ENCODE assay signal across 8 cellular contexts in genomic region chr5:76402880-76403712, GRCh38. TPM values are rescaled to one million over a fixed set of nuclear protein-coding genes. Genes with fewer than 3 reads are reported as not detected.
DNase-seq lines count a peak whose midpoint lies in the region; ATAC-seq, FAIRE-seq and TF ChIP-seq lines count a peak whose summit lies in the region.

IQGAP2 (plus strand) TSS chr5:76403285; CDS start chr5:76403546, 261 bp downstream.

- H3K27ac Mint-ChIP-seq in activated CD8-positive, alpha-beta memory T cell treated with anti-CD3 and anti-CD28 coated beads, Interleukin-2, amount 10 ng/mL, durations not matched to agents 7 days and 5 days: peak within 1 kb of the TSS; percentile 98
- H3K27ac Mint-ChIP-seq in stimulated activated effector memory CD8-positive, alpha-beta T cell treated with anti-CD3 and anti-CD28 coated beads, Interleukin-12 subunit alpha, Interleukin-12 subunit beta, amount 100 ng/mL, for 72 hours: peak within 1 kb of the TSS; percentile 99

- H3K9me3 Mint-ChIP-seq in activated CD8-positive, alpha-beta memory T cell treated with anti-CD3 and anti-CD28 coated beads, Interleukin-2, amount 10 ng/mL, durations not matched to agents 7 days and 5 days (ENCODE audit: low read depth): peaks cover 2% of the 10 kb centered on the region
- no peaks in the 10 kb centered on the region for H3K9me3 Mint-ChIP-seq in stimulated activated effector memory CD8-positive, alpha-beta T cell treated with anti-CD3 and anti-CD28 coated beads, Interleukin-12 subunit alpha, Interleukin-12 subunit beta, amount 100 ng/mL, for 72 hours

- H3K4me1 Mint-ChIP-seq in activated CD8-positive, alpha-beta memory T cell treated with anti-CD3 and anti-CD28 coated beads, Interleukin-2, amount 10 ng/mL, durations not matched to agents 7 days and 5 days: peaks cover 58% of the 10 kb centered on the region
- H3K4me1 Mint-ChIP-seq in stimulated activated effector memory CD8-positive, alpha-beta T cell treated with anti-CD3 and anti-CD28 coated beads, Interleukin-12 subunit alpha, Interleukin-12 subunit beta, amount 100 ng/mL, for 72 hours: peaks cover 47% of the 10 kb centered on the region

- DNase-seq in A549 (ENCODE audit: low read depth in 1 of 2, low spot score in 1 of 2) (peak; percentile 74 to 85), NOMO-1 treated with DMSO at 0.1 percent for 48 hours (lab: John Stamatoyannopoulos, UW; ENCODE audit: unreplicated experiment) (peak; percentile 78), erythroblast (lab: John Stamatoyannopoulos, UW) (peak; percentile 90 to 93), myocyte (ENCODE audit: low read depth) (peak; percentile 24)
- peak; percentile 92 for DNase-seq in activated CD8-positive, alpha-beta memory T cell treated with anti-CD3 and anti-CD28 coated beads, Interleukin-2, amount 10 ng/mL, durations not matched to agents 7 days and 5 days
- DNase-seq in stimulated activated effector memory CD8-positive, alpha-beta T cell treated with anti-CD3 and anti-CD28 coated beads, Interleukin-12 subunit alpha, Interleukin-12 subunit beta, amount 100 ng/mL, for 72 hours (ENCODE audit: low spot score in 2 of 2): peak; percentile 85 to 94

- CTCF ChIA-PET in A549 (lab: Yijun Ruan, JAX): interaction anchor here (0.5 to 6.3 kb wide), 44 partner anchors 9 to 614 kb away, joined by 3 to 54 read pairs (median 4); no protein-coding TSS in a partner anchor
- CTCF ChIA-PET in activated CD8-positive, alpha-beta memory T cell treated with anti-CD3 and anti-CD28 coated beads, Interleukin-2, amount 10 ng/mL, durations not matched to agents 7 days and 5 days (lab: Charles Lee): interaction anchor here (0.7 to 7.2 kb wide), 37 partner anchors 10 to 1066 kb away, joined by 3 to 103 read pairs (median 4); partner anchors contain the start of gene HMGCR

- H3K27ac ChIP-seq in A549: peak within 1 kb of the TSS; percentile 71 to 86

- POLR2A ChIA-PET in A549 (lab: Yijun Ruan, JAX): interaction anchor here (0.7 kb wide), 1 partner anchor 411 kb away, joined by 3 read pairs; no protein-coding TSS in a partner anchor

- peaks cover 26% of the 10 kb centered on the region for H3K36me3 Mint-ChIP-seq in activated CD8-positive, alpha-beta memory T cell treated with anti-CD3 and anti-CD28 coated beads, Interleukin-2, amount 10 ng/mL, durations not matched to agents 7 days and 5 days
- H3K36me3 Mint-ChIP-seq in stimulated activated effector memory CD8-positive, alpha-beta T cell treated with anti-CD3 and anti-CD28 coated beads, Interleukin-12 subunit alpha, Interleukin-12 subunit beta, amount 100 ng/mL, for 72 hours: peaks cover 23% of the 10 kb centered on the region

- H3K27me3 Mint-ChIP-seq in activated CD8-positive, alpha-beta memory T cell treated with anti-CD3 and anti-CD28 coated beads, Interleukin-2, amount 10 ng/mL, durations not matched to agents 7 days and 5 days: peaks cover 3% of the 10 kb centered on the region

- no peak for FAIRE-seq in A549 (lab: Jason Lieb, UNC)

- no peak for TF ChIP-seq EP300 in A549 (IDR thresholded peaks at IDR 0.05)

- TF ChIP-seq RAD21 in A549 (conservative IDR thresholded peaks at IDR 0.05 in 1 of 2, IDR thresholded peaks at IDR 0.05 in 1 of 2): peak; percentile 56 to 76

- peak within 1 kb of the TSS; percentile 70 for H3K4me3 ChIP-seq in A549

- TF ChIP-seq POLR2A in A549 (IDR thresholded peaks at IDR 0.05; ENCODE audit: low read length): no peak
- peak; percentile 59 for TF ChIP-seq POLR2A in erythroblast (IDR thresholded peaks at IDR 0.05; ENCODE audit: low read length)

- peaks cover 10% of the 10 kb centered on the region; the same call in 2 of the 3 replicates for H3K4me1 ChIP-seq in A549

- TF ChIP-seq CTCF in A549 (IDR thresholded peaks at IDR 0.05): peak; percentile 85

- WGBS in A549 (ENCODE audit: missing lambda C conversion rate): under 1% methylated on average over 37 of the region's 89 CpGs

- H3K9me3 ChIP-seq in A549: no peaks in the 10 kb centered on the region

- H3K4me3 Mint-ChIP-seq in activated CD8-positive, alpha-beta memory T cell treated with anti-CD3 and anti-CD28 coated beads, Interleukin-2, amount 10 ng/mL, durations not matched to agents 7 days and 5 days: peak within 1 kb of the TSS; percentile 84
- H3K4me3 Mint-ChIP-seq in stimulated activated effector memory CD8-positive, alpha-beta T cell treated with anti-CD3 and anti-CD28 coated beads, Interleukin-12 subunit alpha, Interleukin-12 subunit beta, amount 100 ng/mL, for 72 hours: peak within 1 kb of the TSS; percentile 91

- H3K4me2 ChIP-seq in A549: peak within 1 kb of the TSS; percentile 90

- ATAC-seq in A549: peak; percentile 94 to 96
- ATAC-seq in GM18517 (IDR thresholded peaks at IDR 0.05; ENCODE audit: unreplicated experiment): peak; percentile 67
- ATAC-seq in HG02981 (IDR thresholded peaks at IDR 0.05; ENCODE audit: unreplicated experiment): peak; percentile 53
- peak; percentile 62 for ATAC-seq in activated CD8-positive, alpha-beta memory T cell treated with anti-CD3 and anti-CD28 coated beads, Interleukin-2, amount 10 ng/mL, durations not matched to agents 7 days and 5 days
- peak; percentile 70 for ATAC-seq in stimulated activated effector memory CD8-positive, alpha-beta T cell treated with anti-CD3 and anti-CD28 coated beads, Interleukin-12 subunit alpha, Interleukin-12 subunit beta, amount 100 ng/mL, for 72 hours

TF ChIP-seq in A549, 52 proteins besides CTCF, POLR2A, EP300 and RAD21:
- TF ChIP-seq HDAC2 (IDR thresholded peaks at IDR 0.05) (peak; percentile 24; the same call in 1 of the 2 replicates), FOSL2 (IDR thresholded peaks at IDR 0.05) (no peak), FOSL2 (CRISPR knock-in tag; IDR thresholded peaks at IDR 0.05) (peak; percentile 15; the same call in 1 of the 2 replicates), MAX (IDR thresholded peaks at IDR 0.05) (peak; percentile 69; the same call in 1 of the 2 replicates), MYC (IDR thresholded peaks at IDR 0.05; ENCODE audit: borderline replicate concordance, low read length) (no peak; the same call in 1 of the 2 replicates), GATA3 (IDR thresholded peaks at IDR 0.05; ENCODE audit: borderline replicate concordance) (no peak), SMC3 (IDR thresholded peaks at IDR 0.05) (peak; percentile 67), HOXB5 (CRISPR knock-in tag; IDR thresholded peaks at IDR 0.05) (no peak)
TF ChIP-seq in A549: peak in this region for 4.

RNA-seq across cellular contexts. Expression of gene IQGAP2, which starts in this region (rescaled TPM):
- 8.8 and 10.1 TPM in 2 replicates for polyA plus RNA-seq in A549 (2011; rRNA removed)
- 0.53 and 0.54 TPM in 2 replicates for polyA plus RNA-seq in A549 (2012; cell fraction: cytosol; rRNA removed)
- polyA plus RNA-seq in A549 (2012; cell fraction: nucleus; rRNA removed): 0.49 and 0.72 TPM in 2 replicates
- 3.1 to 5.3 TPM (median 4.9 TPM) in 3 replicates for polyA plus RNA-seq in A549 (2017; fragmentation: RNase III; extraction: RNeasy Plus Mini Kit Qiagen cat#74134 plus additional on column Dnase treatment)
- 9.6 and 11.1 TPM in 2 replicates for polyA minus RNA-seq in A549 (2011; rRNA and poly(A)+ RNA removed)
- total RNA-seq in activated CD8-positive, alpha-beta memory T cell treated with anti-CD3 and anti-CD28 coated beads, Interleukin-2, amount 10 ng/mL, durations not matched to agents 7 days and 5 days: 100 to 1,000 TPM in 1 of 2 experiments, 10 to 100 TPM in 1; 70.2 to 118 TPM
- 0.16 TPM in 1 of 2 replicates, not detected in the other for total RNA-seq in myocyte
- polyA plus RNA-seq in myocyte (2012): 0.13 TPM

Comparison
In these comparisons a context has a peak if more than half of its experiments do, and no peak if none do; other contexts are left out.
1. Peak in every context shown above with its lines: DNase-seq, ATAC-seq, H3K4me3 ChIP-seq and H3K27ac ChIP-seq.
2. RNA of gene IQGAP2 (total RNA-seq): 70.2 to 118 TPM in activated CD8-positive, alpha-beta memory T cell treated with anti-CD3 and anti-CD28 coated beads, Interleukin-2, amount 10 ng/mL, durations not matched to agents 7 days and 5 days; 0.16 TPM in myocyte; every median in the first group is over 10 times any median in the second.
3. Peak in DNase-seq in myocyte; RNA of the gene not detected or under 1 TPM.
4. DNase-seq: peak in every context shown above with its lines; median percentile 92 in activated CD8-positive, alpha-beta memory T cell treated with anti-CD3 and anti-CD28 coated beads, Interleukin-2, amount 10 ng/mL, durations not matched to agents 7 days and 5 days; 92 in erythroblast; 90 in stimulated activated effector memory CD8-positive, alpha-beta T cell treated with anti-CD3 and anti-CD28 coated beads, Interleukin-12 subunit alpha, Interleukin-12 subunit beta, amount 100 ng/mL, for 72 hours; 80 in A549; 78 in NOMO-1 treated with DMSO at 0.1 percent for 48 hours; 24 in myocyte.